Comparison of ENCODE assay signal across 8 cellular contexts in genomic region chr22:46043816-46044717, GRCh38.
DNase-seq lines count a peak whose midpoint lies in the region; ATAC-seq, FAIRE-seq and TF ChIP-seq lines count a peak whose summit lies in the region.

No MANE protein-coding gene starts in this region.

- H3K36me3 ChIP-seq in cardiac muscle cell: no peaks in the 10 kb centered on the region
- no peaks in the 10 kb centered on the region for H3K36me3 ChIP-seq in trophoblast cell (ENCODE audit: control insufficient read depth in 1 of 2, insufficient read depth in 2 of 2, low read length in 2 of 2)

- H3K9me3 ChIP-seq in cardiac muscle cell (ENCODE audit: low read depth) (no peaks in the 10 kb centered on the region), trophoblast cell (ENCODE audit: insufficient read depth, low read depth, low read length) (peaks cover 11% of the 10 kb centered on the region)

- no peaks in the 10 kb centered on the region for H3K36me3 Mint-ChIP-seq in activated T-helper 2 cell treated with anti-CD3 and anti-CD28 coated beads, Interferon-gamma antibody, Interleukin-2, Interleukin-4, amounts not matched to agents 10 μg/mL and 5 μg/mL and 100 μg/mL, durations not matched to agents 14 hours and 24 hours and 36 hours (ENCODE audit: low read depth)

- no peak overlapping the region for H3K4ac ChIP-seq in trophoblast cell (ENCODE audit: low read depth, low read length)

- H3K9me3 Mint-ChIP-seq in activated T-helper 2 cell treated with anti-CD3 and anti-CD28 coated beads, Interferon-gamma antibody, Interleukin-2, Interleukin-4, amounts not matched to agents 10 μg/mL and 5 μg/mL and 100 μg/mL, durations not matched to agents 14 hours and 24 hours and 36 hours: no peaks in the 10 kb centered on the region

- H3K27ac Mint-ChIP-seq in activated T-helper 2 cell treated with anti-CD3 and anti-CD28 coated beads, Interferon-gamma antibody, Interleukin-2, Interleukin-4, amounts not matched to agents 10 μg/mL and 5 μg/mL and 100 μg/mL, durations not matched to agents 14 hours and 24 hours and 36 hours: peak overlapping the region; percentile 49

- peak overlapping the region; percentile 44 for H2AFZ ChIP-seq in trophoblast cell (ENCODE audit: insufficient read depth, low read length, poor library complexity)

- H3K27me3 ChIP-seq in cardiac muscle cell (peaks cover 59% of the 10 kb centered on the region), trophoblast cell (ENCODE audit: insufficient read depth, low read length) (peaks cover 22% of the 10 kb centered on the region)

- H2AK5ac ChIP-seq in trophoblast cell (ENCODE audit: low read length): no peak overlapping the region

- H3K4me2 ChIP-seq in trophoblast cell (ENCODE audit: low read length): peak overlapping the region; percentile 78

- no peak overlapping the region for H2BK5ac ChIP-seq in trophoblast cell (ENCODE audit: low read depth, low read length, poor library complexity)

- intact Hi-C loops in activated T-helper 2 cell treated with anti-CD3 and anti-CD28 coated beads, Interferon-gamma antibody, Interleukin-2, Interleukin-4, amounts not matched to agents 10 μg/mL and 5 μg/mL and 100 μg/mL, durations not matched to agents 14 hours and 24 hours and 36 hours (cut with micrococcal nuclease): no loop called here

- no peaks in the 10 kb centered on the region for H3K27me3 Mint-ChIP-seq in activated T-helper 2 cell treated with anti-CD3 and anti-CD28 coated beads, Interferon-gamma antibody, Interleukin-2, Interleukin-4, amounts not matched to agents 10 μg/mL and 5 μg/mL and 100 μg/mL, durations not matched to agents 14 hours and 24 hours and 36 hours (ENCODE audit: low read depth)

- H4K12ac ChIP-seq in trophoblast cell (ENCODE audit: low read depth, low read length): no peak overlapping the region

- H3K79me2 ChIP-seq in trophoblast cell (ENCODE audit: control insufficient read depth, insufficient read depth, low read length, poor library complexity): no peaks in the 10 kb centered on the region

- FAIRE-seq in D721Med (lab: Jason Lieb, UNC): no peak

- peak overlapping the region; percentile 25 for H3K4me3 ChIP-seq in cardiac muscle cell
- H3K4me3 ChIP-seq in trophoblast cell (ENCODE audit: low read depth, low read length): no peak overlapping the region

- H2BK120ac ChIP-seq in trophoblast cell (ENCODE audit: insufficient read depth, low read length, poor library complexity): no peak overlapping the region

- H3K14ac ChIP-seq in trophoblast cell (ENCODE audit: low read length): no peak overlapping the region

- no peaks in the 10 kb centered on the region for H3K4me1 ChIP-seq in cardiac muscle cell (ENCODE audit: low read depth)
- H3K4me1 ChIP-seq in trophoblast cell (ENCODE audit: control insufficient read depth in 1 of 2, insufficient read depth in 2 of 2, low read length in 2 of 2): peaks cover 7 to 9% of the 10 kb centered on the region in 2 experiments

- DNase-seq in stimulated activated CD4-positive, alpha-beta T cell treated with anti-CD3 and anti-CD28 coated beads, Interleukin-1b, Interleukin-23, amount 100 ng/mL, for 48 hours: peak; percentile 15
- DNase-seq in stimulated activated CD4-positive, alpha-beta T cell treated with anti-CD3 and anti-CD28 coated beads, Interleukin-15, amount 100 ng/mL, for 24 hours: no peak
- DNase-seq in activated T-helper 2 cell treated with anti-CD3 and anti-CD28 coated beads, Interferon-gamma antibody, Interleukin-2, Interleukin-4, amounts not matched to agents 10 μg/mL and 5 μg/mL and 100 μg/mL, durations not matched to agents 14 hours and 24 hours and 36 hours (ENCODE audit: low spot score): no peak
- DNase-seq in cardiac muscle cell (ENCODE audit: low read depth in 1 of 2, low spot score in 1 of 2) (no peak), trophoblast cell (no peak), Ammon's horn (ENCODE audit: low spot score) (no peak), D721Med (ENCODE audit: insufficient read length, low spot score) (no peak)

- H3K4me3 Mint-ChIP-seq in activated T-helper 2 cell treated with anti-CD3 and anti-CD28 coated beads, Interferon-gamma antibody, Interleukin-2, Interleukin-4, amounts not matched to agents 10 μg/mL and 5 μg/mL and 100 μg/mL, durations not matched to agents 14 hours and 24 hours and 36 hours (ENCODE audit: low read depth): peak overlapping the region; percentile 74

- H3K18ac ChIP-seq in trophoblast cell (ENCODE audit: low read length): no peak overlapping the region

- ATAC-seq in HG03469 (IDR thresholded peaks at IDR 0.05; ENCODE audit: unreplicated experiment): no peak

- H4K8ac ChIP-seq in trophoblast cell (ENCODE audit: low read depth, low read length): peak overlapping the region; percentile 70

- WGBS in trophoblast cell (ENCODE audit: extremely low coverage, insufficient coverage, insufficient read length): 100% methylated on average over 1 of the region's 38 CpGs

- H3K23ac ChIP-seq in trophoblast cell (ENCODE audit: low read length): no peak overlapping the region

- no peak overlapping the region for H3K9ac ChIP-seq in trophoblast cell (ENCODE audit: low read length)

- no peak for TF ChIP-seq CTCF in cardiac muscle cell (IDR thresholded peaks at IDR 0.05; ENCODE audit: low read depth, low read length)
- TF ChIP-seq CTCF in D721Med (IDR thresholded peaks at IDR 0.05; ENCODE audit: insufficient read depth, missing control alignments): no peak

- no peak overlapping the region for H4K91ac ChIP-seq in trophoblast cell (ENCODE audit: low read depth, low read length)

- H3K27ac ChIP-seq in cardiac muscle cell (no peak overlapping the region), trophoblast cell (ENCODE audit: low read depth, low read length) (no peak overlapping the region)

- no peaks in the 10 kb centered on the region for H3K79me1 ChIP-seq in trophoblast cell (ENCODE audit: low read length)

- peaks cover 4% of the 10 kb centered on the region for H3K4me1 Mint-ChIP-seq in activated T-helper 2 cell treated with anti-CD3 and anti-CD28 coated beads, Interferon-gamma antibody, Interleukin-2, Interleukin-4, amounts not matched to agents 10 μg/mL and 5 μg/mL and 100 μg/mL, durations not matched to agents 14 hours and 24 hours and 36 hours (ENCODE audit: low read depth)

- no peak overlapping the region for H2BK12ac ChIP-seq in trophoblast cell (ENCODE audit: low read length)
